ENCODE assay signal across 17 cellular contexts in the genomic region with DNA sequence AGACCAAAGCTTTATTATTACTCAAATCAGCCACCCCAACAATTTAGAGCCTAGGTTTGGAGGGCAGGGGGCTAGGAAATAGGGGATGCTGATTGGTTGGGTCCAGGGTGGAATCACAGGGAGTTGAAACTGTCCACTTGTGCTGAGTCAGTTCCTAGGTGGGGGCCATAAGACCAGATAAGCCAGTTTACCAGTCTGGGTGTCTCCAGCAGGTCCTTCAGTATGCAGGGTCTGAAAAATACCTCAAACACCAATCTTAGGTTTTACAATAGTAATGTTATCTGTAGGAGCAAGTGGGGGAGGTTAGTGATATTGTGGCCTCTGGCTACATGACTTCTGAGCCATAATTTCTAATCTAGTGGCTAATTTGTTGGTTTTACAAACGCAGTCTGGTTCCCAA.
"Had no signal": no experiment of that assay in that cellular context is flagged by ENCODE, and none has a peak within 500 bp of the region (broad histone marks: within the 10 kb centered on the region; RNA-seq: fewer than 3 reads in every experiment).

No MANE protein-coding gene starts in this region.

- H3K27ac ChIP-seq: coronary artery, lower lobe of right lung, suprapubic skin, upper lobe of right lung had no signal

- DNase-seq: activated B cell treated with CpG ODN at 0.5 μM for 24 hours; activated CD4-positive, alpha-beta T cell treated with anti-CD3 and anti-CD28 coated beads, Interleukin-2, amount 10 ng/mL, durations not matched to agents 24 days and 14 days; activated CD8-positive, alpha-beta memory T cell treated with anti-CD3 and anti-CD28 coated beads, Interleukin-2, amount 10 ng/mL, durations not matched to agents 7 days and 5 days; activated gamma-delta T cell treated with Interleukin-2 at 50 U/mL for 16 hours; activated T-cell treated with anti-CD3 and anti-CD28 coated beads, Interleukin-2, amount 50 U/mL, for 48 hours; caudate nucleus; hypothalamus; lower lobe of right lung; sigmoid colon; stimulated activated CD4-positive, alpha-beta T cell treated with anti-CD3 and anti-CD28 coated beads, Interleukin-12 subunit alpha, Interleukin-12 subunit beta, amount 100 ng/mL, for 4 hours; stimulated activated naive CD8-positive, alpha-beta T cell treated with anti-CD3 and anti-CD28 coated beads, Interleukin-15, Interleukin-2, amounts not matched to agents 100 U/mL and 50 U/mL, for 24 hours; T-helper 17 cell; upper lobe of right lung had no signal

- H3K9me3 Mint-ChIP-seq: activated B cell treated with CpG ODN at 0.5 μM for 24 hours; activated CD4-positive, alpha-beta T cell treated with anti-CD3 and anti-CD28 coated beads, Interleukin-2, amount 10 ng/mL, durations not matched to agents 24 days and 14 days; natural killer cell treated with Interleukin-12 subunit alpha and Interleukin-12 subunit beta and Interleukin-15 and Interleukin-18, amount 100 ng/mL, for 72 hours had no signal

- H3K4me3 Mint-ChIP-seq: activated B cell treated with CpG ODN at 0.5 μM for 24 hours; activated CD4-positive, alpha-beta T cell treated with anti-CD3 and anti-CD28 coated beads, Interleukin-2, amount 10 ng/mL, durations not matched to agents 24 days and 14 days; activated CD8-positive, alpha-beta memory T cell treated with anti-CD3 and anti-CD28 coated beads, Interleukin-2, amount 10 ng/mL, durations not matched to agents 7 days and 5 days; natural killer cell treated with Interleukin-12 subunit alpha and Interleukin-12 subunit beta and Interleukin-15 and Interleukin-18, amount 100 ng/mL, for 72 hours; T-helper 17 cell had no signal

- H3K4me1 ChIP-seq: lower lobe of right lung, suprapubic skin, upper lobe of right lung had no signal

- H3K27me3 Mint-ChIP-seq: activated B cell treated with CpG ODN at 0.5 μM for 24 hours; activated CD4-positive, alpha-beta T cell treated with anti-CD3 and anti-CD28 coated beads, Interleukin-2, amount 10 ng/mL, durations not matched to agents 24 days and 14 days; activated CD8-positive, alpha-beta memory T cell treated with anti-CD3 and anti-CD28 coated beads, Interleukin-2, amount 10 ng/mL, durations not matched to agents 7 days and 5 days; natural killer cell treated with Interleukin-12 subunit alpha and Interleukin-12 subunit beta and Interleukin-15 and Interleukin-18, amount 100 ng/mL, for 72 hours; T-helper 17 cell had no signal

- H3K4me3 ChIP-seq: adrenal gland, coronary artery, lower lobe of right lung, sigmoid colon, suprapubic skin, upper lobe of right lung had no signal

- H3K27me3 ChIP-seq: adrenal gland, sigmoid colon, suprapubic skin, upper lobe of right lung had no signal

- H3K36me3 Mint-ChIP-seq: natural killer cell treated with Interleukin-12 subunit alpha and Interleukin-12 subunit beta and Interleukin-15 and Interleukin-18, amount 100 ng/mL, for 72 hours had no signal

- ATAC-seq: activated CD8-positive, alpha-beta memory T cell treated with anti-CD3 and anti-CD28 coated beads, Interleukin-2, amount 10 ng/mL, durations not matched to agents 7 days and 5 days; lower lobe of right lung; natural killer cell treated with Interleukin-12 subunit alpha and Interleukin-12 subunit beta and Interleukin-15 and Interleukin-18, amount 100 ng/mL, for 72 hours; stimulated activated naive CD8-positive, alpha-beta T cell treated with anti-CD3 and anti-CD28 coated beads, Interleukin-15, Interleukin-2, amounts not matched to agents 100 U/mL and 50 U/mL, for 24 hours; T-helper 17 cell; upper lobe of right lung had no signal

- H3K9me3 ChIP-seq: adrenal gland, lower lobe of right lung, sigmoid colon, suprapubic skin, upper lobe of right lung had no signal

- H3K27ac Mint-ChIP-seq: activated B cell treated with CpG ODN at 0.5 μM for 24 hours; activated CD4-positive, alpha-beta T cell treated with anti-CD3 and anti-CD28 coated beads, Interleukin-2, amount 10 ng/mL, durations not matched to agents 24 days and 14 days; activated CD8-positive, alpha-beta memory T cell treated with anti-CD3 and anti-CD28 coated beads, Interleukin-2, amount 10 ng/mL, durations not matched to agents 7 days and 5 days; natural killer cell treated with Interleukin-12 subunit alpha and Interleukin-12 subunit beta and Interleukin-15 and Interleukin-18, amount 100 ng/mL, for 72 hours; T-helper 17 cell had no signal
